Comparison of ENCODE assay signal across 27 cellular contexts in genomic region chr14:47822326-47822725, GRCh38.
"Had no signal": no experiment of that assay in that cellular context is flagged by ENCODE, and none has a peak within 500 bp of the region (broad histone marks: within the 10 kb centered on the region; RNA-seq: fewer than 3 reads in every experiment).

No MANE protein-coding gene starts in this region.

- FAIRE-seq: pancreas had no signal

- H3K4me3 ChIP-seq: left ventricle myocardium inferior, lung, pancreas, prostate gland, skin epidermis, stomach, thoracic aorta, tibial artery, upper lobe of right lung, uterus had no signal

- H3K27ac Mint-ChIP-seq: mesothelial cell of epicardium, naive B cell, natural killer cell, nephron progenitor cell had no signal

- H3K4me1 ChIP-seq: left ventricle myocardium inferior, pancreas, prostate gland, stomach, tibial artery, upper lobe of right lung, uterus had no signal

- H3K27ac ChIP-seq: left ventricle myocardium inferior, pancreas, prostate gland, skin epidermis, stomach, thoracic aorta, tibial artery, upper lobe of right lung, uterus had no signal

- H3K9me3 ChIP-seq: pancreas, prostate gland, thoracic aorta, upper lobe of right lung, uterus had no signal

- H3K27me3 ChIP-seq: pancreas, stomach, tibial artery, upper lobe of right lung, uterus had no signal

- H3K36me3 ChIP-seq: left ventricle myocardium inferior, pancreas, prostate gland, stomach, thoracic aorta, tibial artery, upper lobe of right lung, uterus had no signal

- H3K4me1 Mint-ChIP-seq: mesothelial cell of epicardium; naive B cell; natural killer cell; nephron progenitor cell; stimulated activated naive B cell treated with anti-CD40 and anti-IgM and Interleukin-4, amounts not matched to agents 10 μg/mL and 1 μg/mL and 100 μg/mL, for 72 hours had no signal

- H3K4me3 Mint-ChIP-seq: mesothelial cell of epicardium; naive B cell; natural killer cell; nephron progenitor cell; stimulated activated naive B cell treated with anti-CD40 and anti-IgM and Interleukin-4, amounts not matched to agents 10 μg/mL and 1 μg/mL and 100 μg/mL, for 72 hours had no signal

- H3K27me3 Mint-ChIP-seq: naive B cell; stimulated activated naive B cell treated with anti-CD40 and anti-IgM and Interleukin-4, amounts not matched to agents 10 μg/mL and 1 μg/mL and 100 μg/mL, for 72 hours had no signal

- DNase-seq: hypothalamus; islet precursor cell; left ventricle myocardium inferior; mesendoderm; naive B cell; natural killer cell; nephron progenitor cell; nucleus accumbens; pancreas; retina; right cardiac atrium; stimulated activated CD4-positive, alpha-beta T cell treated with anti-CD3 and anti-CD28 coated beads, Interleukin-12 subunit alpha, Interleukin-12 subunit beta, amount 100 ng/mL, for 4 hours; stimulated activated CD4-positive, alpha-beta T cell treated with anti-CD3 and anti-CD28 coated beads, Interleukin-15, amount 100 ng/mL, for 24 hours; stimulated activated CD4-positive, alpha-beta T cell treated with anti-CD3 and anti-CD28 coated beads, Interleukin-2, amount 100 ng/mL, for 24 hours; stimulated activated CD4-positive, alpha-beta T cell treated with anti-CD3 and anti-CD28 coated beads, Interleukin-4, amount 100 ng/mL, for 1 hour; stimulated activated naive B cell treated with anti-CD40 and anti-IgM and Interleukin-4, amounts not matched to agents 10 μg/mL and 1 μg/mL and 100 μg/mL, for 72 hours; stimulated activated naive CD8-positive, alpha-beta T cell treated with anti-CD3 and anti-CD28 coated beads, Interleukin-15, Interleukin-2, amounts not matched to agents 100 U/mL and 50 U/mL, for 24 hours; stomach; tibial artery; trophoblast cell; upper lobe of right lung; uterus had no signal

- H3K36me3 Mint-ChIP-seq: mesothelial cell of epicardium; naive B cell; natural killer cell; stimulated activated naive B cell treated with anti-CD40 and anti-IgM and Interleukin-4, amounts not matched to agents 10 μg/mL and 1 μg/mL and 100 μg/mL, for 72 hours had no signal
